8 cellular contexts compared by ENCODE assay signal in genomic region chr10:107814865-107815487, GRCh38.
A peak's percentile ranks its signal among the peaks of the same experiment; 100 is the strongest.
DNase-seq lines count a peak whose midpoint lies in the region; ATAC-seq and TF ChIP-seq lines count a peak whose summit lies in the region.

No MANE protein-coding gene starts in this region.

- H2BK5ac ChIP-seq in IMR-90 (ENCODE audit: low read depth, low read length, poor library complexity, severe bottlenecking): no peak overlapping the region

- H3K18ac ChIP-seq in IMR-90 (ENCODE audit: low read depth, low read length): no peak overlapping the region

- no peaks in the 10 kb centered on the region for H4K20me1 ChIP-seq in IMR-90 (ENCODE audit: insufficient read depth, low read length)

- TF ChIP-seq RAD21 in IMR-90 (IDR thresholded peaks at IDR 0.05; ENCODE audit: low read length): peak; percentile 40

- H2BK15ac ChIP-seq in IMR-90 (ENCODE audit: low read depth, low read length): no peak overlapping the region

- H3K4me3 ChIP-seq in IMR-90 (ENCODE audit: insufficient read depth, low read depth, low read length) (no peak overlapping the region), SJSA1 (no peak overlapping the region)

- H2BK120ac ChIP-seq in IMR-90 (ENCODE audit: low read depth, low read length): no peak overlapping the region

- H3K23ac ChIP-seq in IMR-90 (ENCODE audit: low read depth, low read length): no peak overlapping the region

- CTCF ChIA-PET in IMR-90 (lab: Yijun Ruan, JAX): no interaction called here

- peak; percentile 72 for TF ChIP-seq CTCF in GM12872 (IDR thresholded peaks at IDR 0.05; ENCODE audit: insufficient read depth, low read depth, low read length)
- peak; percentile 37; the same call in 1 of the 2 replicates for TF ChIP-seq CTCF in IMR-90 (conservative IDR thresholded peaks at IDR 0.05; ENCODE audit: low read depth, low read length)
- peak; percentile 54 for TF ChIP-seq CTCF in foreskin keratinocyte (conservative IDR thresholded peaks at IDR 0.05)
- peak; percentile 71 for TF ChIP-seq CTCF in progenitor cell of endocrine pancreas (IDR thresholded peaks at IDR 0.05; ENCODE audit: unreplicated experiment)

- intact Hi-C loops in IMR-90 (cut with micrococcal nuclease): loop anchor here (1.0 to 10.0 kb wide), 2 partner anchors 406 to 1110 kb away; no protein-coding TSS in a partner anchor

- in situ Hi-C loops in ACHN (cut with HindIII; ENCODE audit: low pct_ligation_motif_present, low pct_unique_long_range_greater_than_20kb, low sequenced_read_pairs): no loop called here
- in situ Hi-C loops in IMR-90 (cut with MboI; ENCODE audit: low sequenced_read_pairs): no loop called here

- H3K4me2 ChIP-seq in IMR-90 (ENCODE audit: low read depth, low read length): no peak overlapping the region

- H3K27ac ChIP-seq in IMR-90 (ENCODE audit: insufficient read depth, low read length) (no peak overlapping the region), SJSA1 (no peak overlapping the region), foreskin keratinocyte (no peak overlapping the region)

- H3K9me1 ChIP-seq in IMR-90 (ENCODE audit: insufficient read depth, low read length): no peaks in the 10 kb centered on the region

- H3K27me3 Mint-ChIP-seq in progenitor cell of endocrine pancreas: no peaks in the 10 kb centered on the region

- ATAC-seq in IMR-90 (ENCODE audit: low read depth) (peak; percentile 57), foreskin keratinocyte (no peak), HG02588 (IDR thresholded peaks at IDR 0.05; ENCODE audit: unreplicated experiment) (no peak)

- POLR2A ChIA-PET in IMR-90 (lab: Charles Lee; ENCODE audit: unreplicated experiment): no interaction called here

- dilution Hi-C loops in IMR-90 (cut with HindIII; ENCODE audit: low sequenced_read_pairs, unreplicated experiment): no loop called here

- no peak overlapping the region for H2AK9ac ChIP-seq in IMR-90 (replicated peaks; ENCODE audit: low read depth, low read length, poor library complexity)

- no peak overlapping the region for H4K8ac ChIP-seq in IMR-90 (ENCODE audit: low read depth in 2 of 2, low read length in 2 of 2)

- H3K27ac Mint-ChIP-seq in progenitor cell of endocrine pancreas: no peak overlapping the region

- no TSS peak for BruUV-seq in IMR-90 (replicated peaks; lab: Mats Ljungman, UMichigan)

- no peaks in the 10 kb centered on the region for H3K79me1 ChIP-seq in IMR-90 (ENCODE audit: low read depth in 1 of 2, low read length in 2 of 2)

- H3K9me3 Mint-ChIP-seq in progenitor cell of endocrine pancreas (ENCODE audit: low read depth): no peaks in the 10 kb centered on the region

- H4K91ac ChIP-seq in IMR-90 (ENCODE audit: insufficient read depth, low read depth, low read length): no peak overlapping the region

- H2BK20ac ChIP-seq in IMR-90 (ENCODE audit: low read depth, low read length): no peak overlapping the region

- DNase-seq in ACHN (peak; percentile 68), IMR-90 (peak; percentile 5), SJSA1 (ENCODE audit: low read depth in 1 of 2, low spot score in 2 of 2) (peak; percentile 50 to 59), foreskin keratinocyte (peak in 1 of 2 donors; percentile 20), progenitor cell of endocrine pancreas (ENCODE audit: low spot score, unreplicated experiment) (peak; percentile 11), 8988T (no peak)

- H3K9me3 ChIP-seq in IMR-90 (ENCODE audit: control insufficient read depth, insufficient read depth, low read length): peaks cover 8% of the 10 kb centered on the region
- no peaks in the 10 kb centered on the region for H3K9me3 ChIP-seq in SJSA1 (replicated peaks)

- H3K36me3 ChIP-seq in IMR-90 (ENCODE audit: control insufficient read depth, insufficient read depth, low read length) (no peaks in the 10 kb centered on the region), SJSA1 (no peaks in the 10 kb centered on the region)

- no peak overlapping the region for H2AK5ac ChIP-seq in IMR-90 (ENCODE audit: low read depth, low read length)

- no peak for TF ChIP-seq POLR2A in IMR-90 (IDR thresholded peaks at IDR 0.05; ENCODE audit: low read depth, low read length)

- H3K4me1 ChIP-seq in IMR-90 (ENCODE audit: control insufficient read depth, insufficient read depth, low read length) (no peaks in the 10 kb centered on the region), SJSA1 (replicated peaks) (no peaks in the 10 kb centered on the region), foreskin keratinocyte (no peaks in the 10 kb centered on the region)

- peaks cover 13% of the 10 kb centered on the region for H3K4me1 Mint-ChIP-seq in progenitor cell of endocrine pancreas (ENCODE audit: low read depth)

- H3K4ac ChIP-seq in IMR-90 (ENCODE audit: low read depth, low read length): no peak overlapping the region

- WGBS in IMR-90 (ENCODE audit: extremely low coverage in 2 of 2, insufficient read length in 1 of 2), 2 experiments: 0% methylated on average over 1 of the region's 6 CpGs; no CpG with 5 or more reads in 1 of the 2 experiments

- no peaks in the 10 kb centered on the region for H3K36me3 Mint-ChIP-seq in progenitor cell of endocrine pancreas (ENCODE audit: insufficient read depth)

- H3K9ac ChIP-seq in IMR-90 (ENCODE audit: low read depth, low read length): no peak overlapping the region

- H3K14ac ChIP-seq in IMR-90 (replicated peaks; ENCODE audit: low read depth, low read length): no peak overlapping the region

- no peak overlapping the region for H3K56ac ChIP-seq in IMR-90 (ENCODE audit: extremely low read depth, insufficient read depth, low read length)

- H4K5ac ChIP-seq in IMR-90 (ENCODE audit: low read depth, low read length): no peak overlapping the region

- no peaks in the 10 kb centered on the region for H3K27me3 ChIP-seq in IMR-90 (ENCODE audit: control insufficient read depth, insufficient read depth, low read length)
- no peaks in the 10 kb centered on the region for H3K27me3 ChIP-seq in SJSA1 (replicated peaks)
- no peaks in the 10 kb centered on the region for H3K27me3 ChIP-seq in foreskin keratinocyte

- no peak overlapping the region for H3K4me3 Mint-ChIP-seq in progenitor cell of endocrine pancreas (ENCODE audit: low read depth)

- H2AFZ ChIP-seq in IMR-90 (replicated peaks; ENCODE audit: low read length, poor library complexity): no peak overlapping the region

TF ChIP-seq in IMR-90, 13 proteins besides CTCF, POLR2A, EP300 and RAD21:
- TF ChIP-seq SMC3 (IDR thresholded peaks at IDR 0.05; ENCODE audit: low read depth, low read length): peak; percentile 13; the same call in 1 of the 2 replicates
- no peak for TF ChIP-seq NFE2L2 (IDR thresholded peaks at IDR 0.05; ENCODE audit: low read depth, low read length)
